1 cellular context compared by ENCODE assay signal in the genomic region with DNA sequence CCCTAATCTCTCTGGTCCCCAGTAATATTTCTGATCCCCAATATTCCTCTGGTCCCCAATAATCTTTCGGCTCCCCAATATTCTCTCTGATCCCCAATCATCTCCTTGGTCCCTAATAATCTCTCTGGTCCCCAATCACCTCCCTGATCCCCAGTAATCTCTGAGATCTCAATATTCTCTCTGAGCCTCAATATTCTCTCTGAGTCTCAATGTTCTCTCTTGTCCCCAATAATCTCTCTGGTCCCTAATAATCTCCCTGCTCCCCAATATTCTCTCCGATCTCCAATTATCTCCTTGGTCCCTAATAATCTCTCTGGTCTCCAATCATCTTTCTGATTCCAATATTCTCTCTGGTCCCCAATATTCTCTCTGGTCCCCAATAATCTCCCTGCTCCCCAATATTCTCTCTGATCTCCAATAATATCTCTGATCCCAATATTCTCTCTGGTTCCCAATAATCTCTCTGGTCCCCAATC.
TF ChIP-seq lines count a peak whose summit lies in the region.

No MANE protein-coding gene starts in this region.

TF ChIP-seq in GM12878, 131 proteins besides CTCF, POLR2A, EP300 and RAD21:
- TF ChIP-seq, protein P1, sequence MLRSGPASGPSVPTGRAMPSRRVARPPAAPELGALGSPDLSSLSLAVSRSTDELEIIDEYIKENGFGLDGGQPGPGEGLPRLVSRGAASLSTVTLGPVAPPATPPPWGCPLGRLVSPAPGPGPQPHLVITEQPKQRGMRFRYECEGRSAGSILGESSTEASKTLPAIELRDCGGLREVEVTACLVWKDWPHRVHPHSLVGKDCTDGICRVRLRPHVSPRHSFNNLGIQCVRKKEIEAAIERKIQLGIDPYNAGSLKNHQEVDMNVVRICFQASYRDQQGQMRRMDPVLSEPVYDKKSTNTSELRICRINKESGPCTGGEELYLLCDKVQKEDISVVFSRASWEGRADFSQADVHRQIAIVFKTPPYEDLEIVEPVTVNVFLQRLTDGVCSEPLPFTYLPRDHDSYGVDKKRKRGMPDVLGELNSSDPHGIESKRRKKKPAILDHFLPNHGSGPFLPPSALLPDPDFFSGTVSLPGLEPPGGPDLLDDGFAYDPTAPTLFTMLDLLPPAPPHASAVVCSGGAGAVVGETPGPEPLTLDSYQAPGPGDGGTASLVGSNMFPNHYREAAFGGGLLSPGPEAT (IDR thresholded peaks at IDR 0.05; ENCODE audit: low read depth) = peak; percentile 10; the same call in 1 of the 2 replicates
- TF ChIP-seq HDAC6 (IDR thresholded peaks at IDR 0.05; ENCODE audit: unreplicated experiment) (no peak), IKZF2 (IDR thresholded peaks at IDR 0.05) (peak in 1 of 2 experiments; percentile 49; a peak in 3 of 4 replicates)
